24 cellular contexts compared by ENCODE assay signal in the genomic region with DNA sequence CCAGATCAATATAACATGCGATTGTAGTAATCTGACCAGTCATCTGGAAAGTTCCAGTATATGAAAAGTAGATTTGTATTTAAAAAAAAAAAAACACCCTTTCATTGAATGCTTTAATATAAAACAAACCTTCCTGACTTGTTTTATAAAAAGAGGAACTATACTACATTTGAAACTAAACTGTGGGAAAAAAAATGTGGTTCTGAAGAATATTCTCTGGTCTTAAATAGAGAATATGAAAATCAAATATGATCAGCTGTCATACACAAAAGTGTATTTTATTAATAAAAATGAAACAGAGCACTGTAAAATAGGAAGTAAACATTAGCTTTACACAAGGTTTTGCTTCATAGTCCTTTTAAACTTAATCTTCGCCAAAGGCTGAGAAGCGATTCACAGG.
"Had no signal": no experiment of that assay in that cellular context is flagged by ENCODE, and none has a peak within 500 bp of the region (broad histone marks: within the 10 kb centered on the region; RNA-seq: fewer than 3 reads in every experiment).

No MANE protein-coding gene starts in this region.

- ATAC-seq: activated naive CD8-positive, alpha-beta T cell treated with anti-CD3 and anti-CD28 coated beads, Interleukin-2, amount 50 U/mL, for 24 hours; activated T-cell treated with anti-CD3 and anti-CD28 coated beads, Interleukin-2, amount 50 U/mL, for 72 hours; body of pancreas; left lung; naive thymus-derived CD8-positive, alpha-beta T cell had no signal

- H3K9ac ChIP-seq: neural progenitor cell had no signal

- H3K27ac ChIP-seq: body of pancreas, cardiac muscle cell, hepatocyte, left lung, neural progenitor cell, thyroid gland had no signal

- DNase-seq: activated CD4-positive, alpha-beta memory T cell treated with anti-CD3 and anti-CD28 coated beads for 36 hours; activated CD4-positive, alpha-beta T cell treated with anti-CD3 and anti-CD28 coated beads for 48 hours; activated gamma-delta T cell; activated naive CD4-positive, alpha-beta T cell treated with anti-CD3 and anti-CD28 coated beads, Interleukin-2, amount 50 U/mL, for 16 hours; activated naive CD8-positive, alpha-beta T cell treated with anti-CD3 and anti-CD28 coated beads, Interleukin-2, amount 50 U/mL, for 24 hours; activated T-cell treated with anti-CD3 and anti-CD28 coated beads, Interleukin-2, amount 50 U/mL, for 72 hours; body of pancreas; effector CD4-positive, alpha-beta T cell; foreskin melanocyte; glutamatergic neuron; kidney glomerular epithelial cell; left lung; naive thymus-derived CD8-positive, alpha-beta T cell; stimulated activated CD4-positive, alpha-beta T cell treated with anti-CD3 and anti-CD28 coated beads, Interleukin-4, amount 100 ng/mL, for 24 hours; substantia nigra; T1000; thyroid gland had no signal

- H3K27me3 Mint-ChIP-seq: stimulated activated naive CD8-positive, alpha-beta T cell treated with anti-CD3 and anti-CD28 coated beads, Interleukin-15, Interleukin-2, amounts not matched to agents 100 ng/mL and 50 ng/mL, for 24 hours had no signal

- H3K27ac Mint-ChIP-seq: activated CD4-positive, alpha-beta memory T cell treated with anti-CD3 and anti-CD28 coated beads for 36 hours; activated T-cell treated with anti-CD3 and anti-CD28 coated beads, Interleukin-2, amount 50 U/mL, for 72 hours; neural progenitor cell; progenitor cell of endocrine pancreas had no signal

- H3K79me2 ChIP-seq: hepatocyte had no signal

- H3K36me3 ChIP-seq: cardiac muscle cell, left lung, neural progenitor cell, thyroid gland had no signal

- H3K9me3 Mint-ChIP-seq: activated naive CD8-positive, alpha-beta T cell treated with anti-CD3 and anti-CD28 coated beads, Interleukin-2, amount 50 U/mL, for 24 hours; stimulated activated naive CD8-positive, alpha-beta T cell treated with anti-CD3 and anti-CD28 coated beads, Interleukin-15, Interleukin-2, amounts not matched to agents 100 ng/mL and 50 ng/mL, for 24 hours had no signal

- H3K4me1 ChIP-seq: body of pancreas, left lung, neural progenitor cell had no signal

- H3K9me3 ChIP-seq: body of pancreas, left lung, thyroid gland had no signal

- H3K36me3 Mint-ChIP-seq: activated CD4-positive, alpha-beta memory T cell treated with anti-CD3 and anti-CD28 coated beads for 36 hours; neural progenitor cell had no signal

- H3K4me3 ChIP-seq: body of pancreas, cardiac muscle cell, hepatocyte, left lung, lung, neural progenitor cell, thyroid gland had no signal

- FAIRE-seq: endometrium had no signal

- H3K4me2 ChIP-seq: hepatocyte, neural progenitor cell had no signal

- H3K27me3 ChIP-seq: body of pancreas, cardiac muscle cell, hepatocyte, left lung, thyroid gland had no signal

- H2AFZ ChIP-seq: hepatocyte, neural progenitor cell had no signal

- H3K4me3 Mint-ChIP-seq: activated CD4-positive, alpha-beta memory T cell treated with anti-CD3 and anti-CD28 coated beads for 36 hours; activated naive CD8-positive, alpha-beta T cell treated with anti-CD3 and anti-CD28 coated beads, Interleukin-2, amount 50 U/mL, for 24 hours; activated T-cell treated with anti-CD3 and anti-CD28 coated beads, Interleukin-2, amount 50 U/mL, for 72 hours; neural progenitor cell; stimulated activated naive CD8-positive, alpha-beta T cell treated with anti-CD3 and anti-CD28 coated beads, Interleukin-15, Interleukin-2, amounts not matched to agents 100 ng/mL and 50 ng/mL, for 24 hours had no signal
